25 cellular contexts compared by ENCODE assay signal in genomic region chr1:65189716-65190115, GRCh38. TPM values are rescaled to one million over a fixed set of nuclear protein-coding genes. Genes with fewer than 3 reads are reported as not detected.
DNase-seq lines count a peak whose midpoint lies in the region; ATAC-seq and TF ChIP-seq lines count a peak whose summit lies in the region.
"Had no signal": no experiment of that assay in that cellular context is flagged by ENCODE, and none has a peak within 500 bp of the region (broad histone marks: within the 10 kb centered on the region; RNA-seq: fewer than 3 reads in every experiment).

No MANE protein-coding gene starts in this region.

- CTCF ChIA-PET in CD4-positive, alpha-beta memory T cell (lab: Charles Lee; ENCODE audit: partially characterized antibody): no interaction called here

- no peaks in the 10 kb centered on the region for H3K9me3 ChIP-seq in CD4-positive, alpha-beta memory T cell (ENCODE audit: control insufficient read depth in 1 of 2, low read length in 2 of 2)
- no peaks in the 10 kb centered on the region for H3K9me3 ChIP-seq in psoas muscle
- H3K9me3 ChIP-seq in lower lobe of right lung: no peaks in the 10 kb centered on the region
- H3K9me3 ChIP-seq: neutrophil had no signal

- peak; percentile 60 for DNase-seq in AG10803 (ENCODE audit: low read depth)
- DNase-seq in H4 (ENCODE audit: low spot score): peak; percentile 35
- DNase-seq in astrocyte of the hippocampus (ENCODE audit: low read depth, low spot score): peak; percentile 53
- DNase-seq in iris pigment epithelial cell (ENCODE audit: low read depth): peak; percentile 47
- no peak for DNase-seq in CD4-positive, alpha-beta memory T cell
- no peak for DNase-seq in psoas muscle
- DNase-seq in lower lobe of right lung: no peak
- DNase-seq in NCI-H1436 treated with DMSO at 0.1 percent for 48 hours (lab: John Stamatoyannopoulos, UW): no peak
- DNase-seq: activated CD4-positive, alpha-beta T cell treated with anti-CD3 and anti-CD28 coated beads for 1 hour; activated naive CD4-positive, alpha-beta T cell treated with Interleukin-2 at 50 U/mL for 16 hours; activated T-cell treated with anti-CD3 and anti-CD28 coated beads, Interleukin-2, amount 50 U/mL, for 4 hours; C1 segment of cervical spinal cord; cortex of kidney; head of caudate nucleus; NCI-H1048; NCI-H187; NCI-H2171 treated with DMSO at 0.1 percent for 48 hours; NCI-H524; NK-92 treated with Interleukin-12 subunit alpha and Interleukin-12 subunit beta, amount 100 ng/mL, for 24 hours; stimulated activated CD4-positive, alpha-beta T cell treated with anti-CD3 and anti-CD28 coated beads, Interleukin-1b, Interleukin-23, amount 100 ng/mL, for 48 hours; substantia nigra; T-helper 1 cell had no signal

- no peaks in the 10 kb centered on the region for H3K4me1 Mint-ChIP-seq in CD4-positive, alpha-beta memory T cell

- H3K4me3 ChIP-seq in AG10803 (ENCODE audit: low read length) (no peak overlapping the region), psoas muscle (no peak overlapping the region), lower lobe of right lung (no peak overlapping the region)
- no peak overlapping the region for H3K4me3 ChIP-seq in CD4-positive, alpha-beta memory T cell (ENCODE audit: low read length in 2 of 2)
- H3K4me3 ChIP-seq: skin epidermis had no signal

- ATAC-seq in psoas muscle (no peak), lower lobe of right lung (no peak)
- ATAC-seq: activated T-cell treated with anti-CD3 and anti-CD28 coated beads, Interleukin-2, amount 50 U/mL, for 4 hours; Panc1 had no signal

- intact Hi-C loops in CD4-positive, alpha-beta memory T cell (cut with micrococcal nuclease): no loop called here
- intact Hi-C loops in psoas muscle (cut with DNase I): no loop called here
- intact Hi-C loops in lower lobe of right lung (cut with DNase I): no loop called here

- peaks cover 1 to 4% of the 10 kb centered on the region in 2 donors for H3K27me3 Mint-ChIP-seq in CD4-positive, alpha-beta memory T cell

- no peaks in the 10 kb centered on the region for H3K36me3 Mint-ChIP-seq in CD4-positive, alpha-beta memory T cell

- no peak overlapping the region for H3K27ac Mint-ChIP-seq in CD4-positive, alpha-beta memory T cell

- H3K36me3 ChIP-seq in CD4-positive, alpha-beta memory T cell (ENCODE audit: insufficient read depth, low read length): no peaks in the 10 kb centered on the region
- H3K36me3 ChIP-seq in psoas muscle (ENCODE audit: insufficient read depth in 1 of 2, low read depth in 1 of 2) (no peaks in the 10 kb centered on the region), lower lobe of right lung (no peaks in the 10 kb centered on the region)
- H3K36me3 ChIP-seq: neutrophil had no signal

- no peaks in the 10 kb centered on the region for H3K4me1 ChIP-seq in CD4-positive, alpha-beta memory T cell (ENCODE audit: insufficient read depth, low read length)
- H3K4me1 ChIP-seq in psoas muscle (no peaks in the 10 kb centered on the region), lower lobe of right lung (no peaks in the 10 kb centered on the region)

- POLR2A ChIA-PET in CD4-positive, alpha-beta memory T cell (lab: Charles Lee; ENCODE audit: partially characterized antibody): no interaction called here

- no peak overlapping the region for H3K4me3 Mint-ChIP-seq in CD4-positive, alpha-beta memory T cell
- H3K4me3 Mint-ChIP-seq: activated T-cell treated with anti-CD3 and anti-CD28 coated beads, Interleukin-2, amount 50 U/mL, for 4 hours had no signal

- H3K27ac ChIP-seq in CD4-positive, alpha-beta memory T cell (ENCODE audit: low read depth, low read length): no peak overlapping the region
- H3K27ac ChIP-seq in psoas muscle (no peak overlapping the region), lower lobe of right lung (no peak overlapping the region)
- H3K27ac ChIP-seq: neutrophil, skin epidermis had no signal

- TF ChIP-seq CTCF in AG10803 (conservative IDR thresholded peaks at IDR 0.05; ENCODE audit: low read length): no peak
- no peak for TF ChIP-seq CTCF in psoas muscle (IDR thresholded peaks at IDR 0.05)
- no peak for TF ChIP-seq CTCF in lower lobe of right lung (IDR thresholded peaks at IDR 0.05)

- peaks cover 0 to 6% (median 0%) of the 10 kb centered on the region in 8 donors for H3K9me3 Mint-ChIP-seq in CD4-positive, alpha-beta memory T cell
- H3K9me3 Mint-ChIP-seq: activated T-cell treated with anti-CD3 and anti-CD28 coated beads, Interleukin-2, amount 50 U/mL, for 4 hours had no signal

- H3K27me3 ChIP-seq in CD4-positive, alpha-beta memory T cell (ENCODE audit: insufficient read depth, low read length): no peaks in the 10 kb centered on the region
- H3K27me3 ChIP-seq in psoas muscle (ENCODE audit: insufficient read depth in 3 of 3, low read length in 2 of 3) (no peaks in the 10 kb centered on the region), lower lobe of right lung (ENCODE audit: low read depth) (no peaks in the 10 kb centered on the region)
- H3K27me3 ChIP-seq: neutrophil had no signal

RNA-seq across cellular contexts. Expression of gene AK4, which starts 41.7 kb away (rescaled TPM):
- 18.0 and 22.6 TPM in 2 replicates for total RNA-seq in H4 (2014; rRNA removed; shearing (Covaris generic))
- 1 to 10 TPM; 1.3 to 1.9 TPM for total RNA-seq in CD4-positive, alpha-beta memory T cell
- not detected for polyA plus RNA-seq in CD4-positive, alpha-beta memory T cell
- 10 to 100 TPM in 2 of 4 donors, 1 to 10 TPM in 2; 1.1 to 29.0 (median 12.3) TPM for total RNA-seq in psoas muscle
- polyA plus RNA-seq in psoas muscle: 1 to 10 TPM in 1 of 3 donors, under 1 TPM in 2; 0.37 to 1.4 (median 0.82) TPM
- total RNA-seq in lower lobe of right lung: 7.0 TPM

Comparison
In these comparisons a context has a peak if more than half of its experiments do, and no peak if none do; other contexts are left out.
1. DNase-seq: peak in AG10803 (single experiment), H4 (single experiment), astrocyte of the hippocampus (single experiment) and iris pigment epithelial cell (single experiment); none in CD4-positive, alpha-beta memory T cell (0 of 5), psoas muscle (0 of 2), lower lobe of right lung (single experiment) and NCI-H1436 treated with DMSO at 0.1 percent for 48 hours (single experiment).